1 cellular context compared by ENCODE assay signal in the genomic region with DNA sequence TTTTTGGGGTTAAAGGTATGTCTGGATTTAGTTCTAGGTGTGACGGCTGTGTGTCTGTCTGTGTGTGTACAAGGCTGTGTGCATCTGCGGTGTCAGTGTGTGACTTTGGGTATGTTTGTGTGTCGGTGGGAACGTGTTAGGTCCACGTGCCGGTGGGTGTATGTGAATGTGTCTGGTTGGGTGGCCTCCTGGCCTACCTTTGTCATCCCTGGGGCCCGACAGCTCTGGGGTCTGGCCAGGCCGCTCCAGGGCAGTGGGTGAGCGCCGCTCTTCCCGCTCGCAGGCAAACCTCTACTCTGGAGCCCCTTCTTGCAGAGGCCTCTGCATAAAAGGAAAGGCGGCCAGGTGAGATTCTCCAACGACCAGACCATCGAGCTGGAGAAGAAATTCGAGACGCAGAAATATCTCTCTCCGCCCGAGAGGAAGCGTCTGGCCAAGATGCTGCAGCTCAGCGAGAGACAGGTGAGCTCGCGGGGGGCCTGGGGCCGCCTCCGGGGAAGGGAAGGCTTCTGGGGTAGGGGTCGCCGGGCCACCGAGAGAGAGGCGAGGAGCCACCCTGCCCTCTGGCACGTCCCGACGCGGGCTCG.
TF ChIP-seq lines count a peak whose summit lies in the region.

No MANE protein-coding gene starts in this region.

TF ChIP-seq in HepG2, 621 proteins besides CTCF, POLR2A, EP300 and RAD21 (continued from another document):
- TF ChIP-seq, protein P1, sequence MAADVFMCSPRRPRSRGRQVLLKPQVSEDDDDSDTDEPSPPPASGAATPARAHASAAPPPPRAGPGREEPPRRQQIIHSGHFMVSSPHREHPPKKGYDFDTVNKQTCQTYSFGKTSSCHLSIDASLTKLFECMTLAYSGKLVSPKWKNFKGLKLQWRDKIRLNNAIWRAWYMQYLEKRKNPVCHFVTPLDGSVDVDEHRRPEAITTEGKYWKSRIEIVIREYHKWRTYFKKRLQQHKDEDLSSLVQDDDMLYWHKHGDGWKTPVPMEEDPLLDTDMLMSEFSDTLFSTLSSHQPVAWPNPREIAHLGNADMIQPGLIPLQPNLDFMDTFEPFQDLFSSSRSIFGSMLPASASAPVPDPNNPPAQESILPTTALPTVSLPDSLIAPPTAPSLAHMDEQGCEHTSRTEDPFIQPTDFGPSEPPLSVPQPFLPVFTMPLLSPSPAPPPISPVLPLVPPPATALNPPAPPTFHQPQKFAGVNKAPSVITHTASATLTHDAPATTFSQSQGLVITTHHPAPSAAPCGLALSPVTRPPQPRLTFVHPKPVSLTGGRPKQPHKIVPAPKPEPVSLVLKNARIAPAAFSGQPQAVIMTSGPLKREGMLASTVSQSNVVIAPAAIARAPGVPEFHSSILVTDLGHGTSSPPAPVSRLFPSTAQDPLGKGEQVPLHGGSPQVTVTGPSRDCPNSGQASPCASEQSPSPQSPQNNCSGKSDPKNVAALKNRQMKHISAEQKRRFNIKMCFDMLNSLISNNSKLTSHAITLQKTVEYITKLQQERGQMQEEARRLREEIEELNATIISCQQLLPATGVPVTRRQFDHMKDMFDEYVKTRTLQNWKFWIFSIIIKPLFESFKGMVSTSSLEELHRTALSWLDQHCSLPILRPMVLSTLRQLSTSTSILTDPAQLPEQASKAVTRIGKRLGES (CRISPR knock-in tag; IDR thresholded peaks at IDR 0.05; ENCODE audit: borderline replicate concordance) = no peak
- TF ChIP-seq ATM (IDR thresholded peaks at IDR 0.05; ENCODE audit: borderline replicate concordance) = no peak
- no peak for TF ChIP-seq PHF21A (CRISPR knock-in tag; IDR thresholded peaks at IDR 0.05)
- TF ChIP-seq ZNF256 (CRISPR knock-in tag; conservative IDR thresholded peaks at IDR 0.05) = 0 out of 2 replicates have a peak, but pooled peaks have one; percentile 13
- no peak for TF ChIP-seq ZBTB1 (CRISPR knock-in tag; IDR thresholded peaks at IDR 0.05; ENCODE audit: borderline replicate concordance)
- no peak for TF ChIP-seq MIER2 (CRISPR knock-in tag; IDR thresholded peaks at IDR 0.05)
- TF ChIP-seq SMAD9 (CRISPR knock-in tag; IDR thresholded peaks at IDR 0.05) = no peak
- TF ChIP-seq TAF15 (IDR thresholded peaks at IDR 0.05; ENCODE audit: low read depth, low read length, poor library complexity, severe bottlenecking) = peak; percentile 4
- TF ChIP-seq, protein P2, sequence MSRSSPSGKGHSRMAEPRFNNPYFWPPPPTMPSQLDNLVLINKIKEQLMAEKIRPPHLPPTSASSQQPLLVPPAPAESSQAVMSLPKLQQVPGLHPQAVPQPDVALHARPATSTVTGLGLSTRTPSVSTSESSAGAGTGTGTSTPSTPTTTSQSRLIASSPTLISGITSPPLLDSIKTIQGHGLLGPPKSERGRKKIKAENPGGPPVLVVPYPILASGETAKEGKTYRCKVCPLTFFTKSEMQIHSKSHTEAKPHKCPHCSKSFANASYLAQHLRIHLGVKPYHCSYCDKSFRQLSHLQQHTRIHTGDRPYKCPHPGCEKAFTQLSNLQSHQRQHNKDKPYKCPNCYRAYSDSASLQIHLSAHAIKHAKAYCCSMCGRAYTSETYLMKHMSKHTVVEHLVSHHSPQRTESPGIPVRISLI (CRISPR knock-in tag; IDR thresholded peaks at IDR 0.05; ENCODE audit: borderline replicate concordance) = no peak
- TF ChIP-seq NRL (CRISPR knock-in tag; IDR thresholded peaks at IDR 0.05; ENCODE audit: borderline replicate concordance) = peak; percentile 6; the same call in 1 of the 2 replicates
- 0 out of 2 replicates have a peak, but pooled peaks have one; percentile 48 for TF ChIP-seq ZNF607 (CRISPR knock-in tag; IDR thresholded peaks at IDR 0.05; ENCODE audit: borderline replicate concordance)
- no peak for TF ChIP-seq ETV6 (CRISPR knock-in tag; conservative IDR thresholded peaks at IDR 0.05)
- TF ChIP-seq ZNF34 (CRISPR knock-in tag; IDR thresholded peaks at IDR 0.05; ENCODE audit: borderline replicate concordance) = no peak
- no peak for TF ChIP-seq ZBTB4 (CRISPR knock-in tag; IDR thresholded peaks at IDR 0.05; ENCODE audit: borderline replicate concordance)
- no peak for TF ChIP-seq JARID2 (CRISPR knock-in tag; IDR thresholded peaks at IDR 0.05; ENCODE audit: insufficient replicate concordance)
- TF ChIP-seq SALL1 (CRISPR knock-in tag; IDR thresholded peaks at IDR 0.05) = 0 out of 2 replicates have a peak, but pooled peaks have one; percentile 34
- peak; percentile 30; the same call in 1 of the 2 replicates for TF ChIP-seq TAF1 (CRISPR knock-in tag; IDR thresholded peaks at IDR 0.05)
- TF ChIP-seq RXRA (CRISPR knock-in tag; IDR thresholded peaks at IDR 0.05) = no peak
- no peak for TF ChIP-seq KLF11 (CRISPR knock-in tag; IDR thresholded peaks at IDR 0.05)
TF ChIP-seq in HepG2: peak in this region for 58.
